In genomic region chr1:26053718-26054572, GRCh38 we compare ENCODE assay signal across 1 cellular context.
TF ChIP-seq lines count a peak whose summit lies in the region.

No MANE protein-coding gene starts in this region.

TF ChIP-seq in GM23338, 12 proteins besides CTCF, POLR2A, EP300 and RAD21:
- TF ChIP-seq ETS1 (IDR thresholded peaks at IDR 0.05): no peak
- no peak for TF ChIP-seq EZH2 (IDR thresholded peaks at IDR 0.05; ENCODE audit: low read depth, unreplicated experiment)
- no peak for TF ChIP-seq ZNF462 (CRISPR knock-in tag; IDR thresholded peaks at IDR 0.05)
- no peak for TF ChIP-seq EZH2phosphoT487 (IDR thresholded peaks at IDR 0.05; ENCODE audit: unreplicated experiment)
- TF ChIP-seq POLR2AphosphoS5 (IDR thresholded peaks at IDR 0.05; ENCODE audit: low read depth): no peak
- no peak for TF ChIP-seq JUNB (IDR thresholded peaks at IDR 0.05; ENCODE audit: unreplicated experiment)
- TF ChIP-seq NANOG (IDR thresholded peaks at IDR 0.05; ENCODE audit: borderline replicate concordance): no peak
TF ChIP-seq in GM23338: peak in this region for 0.
